ENCODE assay signal across 23 cellular contexts in the genomic region with DNA sequence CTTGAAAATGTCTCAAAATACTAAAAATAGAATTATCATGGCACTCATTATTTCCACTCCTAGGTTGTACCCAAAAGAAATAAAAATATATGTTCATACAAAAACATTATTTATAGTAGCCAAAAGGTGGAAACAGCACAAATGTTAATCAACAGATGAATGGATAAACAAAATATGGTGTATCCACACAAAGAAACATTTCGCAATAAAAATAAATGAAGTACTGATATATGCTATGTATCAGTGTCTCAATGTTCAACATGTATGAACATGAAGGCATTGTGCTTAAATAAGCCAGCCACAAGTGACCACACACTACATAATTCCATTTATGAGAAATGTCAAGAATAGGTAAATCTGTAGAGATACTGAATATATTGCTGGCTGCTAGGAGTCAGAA. TPM values are rescaled to one million over a fixed set of nuclear protein-coding genes. Genes with fewer than 3 reads are reported as not detected.
DNase-seq lines count a peak whose midpoint lies in the region; ATAC-seq, FAIRE-seq and TF ChIP-seq lines count a peak whose summit lies in the region.
"Had no signal": no experiment of that assay in that cellular context is flagged by ENCODE, and none has a peak within 500 bp of the region (broad histone marks: within the 10 kb centered on the region; RNA-seq: fewer than 3 reads in every experiment).

No MANE protein-coding gene starts in this region.

- no peaks in the 10 kb centered on the region for H3K9me2 ChIP-seq in SU-DHL-6 (replicated peaks; ENCODE audit: insufficient read depth, low read length)

- H3K36me3 ChIP-seq in SU-DHL-6 (ENCODE audit: low read length) = no peaks in the 10 kb centered on the region
- H3K36me3 ChIP-seq in H1 (ENCODE audit: control insufficient read depth in 2 of 4, insufficient read depth in 4 of 4, low read length in 3 of 4) = no peaks in the 10 kb centered on the region
- no peaks in the 10 kb centered on the region for H3K36me3 ChIP-seq in sigmoid colon
- H3K36me3 ChIP-seq: BE2C; BLaER1 treated with 17β-estradiol and CSF1 and Interleukin-3, amounts not matched to agents 10 nM and 100 nM had no signal

- no peak overlapping the region for H3K18ac ChIP-seq in H1 (ENCODE audit: extremely low read depth, low read length)

- no peak for TF ChIP-seq RAD21 in H1 (IDR thresholded peaks at IDR 0.05 in 1 of 2, conservative IDR thresholded peaks at IDR 0.05 in 1 of 2; ENCODE audit: low read depth in 2 of 2, low read length in 2 of 2)

- no peak for TF ChIP-seq CTCF in SU-DHL-6 (IDR thresholded peaks at IDR 0.05; ENCODE audit: insufficient read depth, low read length, poor library complexity, severe bottlenecking)
- TF ChIP-seq CTCF in H1 (IDR thresholded peaks at IDR 0.05; ENCODE audit: control extremely low read depth in 1 of 3, insufficient read depth in 1 of 3, low read depth in 1 of 3, low read length in 3 of 3) = no peak
- no peak for TF ChIP-seq CTCF in sigmoid colon (IDR thresholded peaks at IDR 0.05)
- TF ChIP-seq CTCF in GM13976 (IDR thresholded peaks at IDR 0.05; ENCODE audit: borderline replicate concordance, control extremely low read depth, extremely low read depth, insufficient read depth, missing control alignments) = no peak

- no peak overlapping the region for H2BK5ac ChIP-seq in H1 (ENCODE audit: low read depth, low read length)

- H3K4me1 ChIP-seq in H1 (replicated peaks in 1 of 4; ENCODE audit: control insufficient read depth in 3 of 4, insufficient read depth in 4 of 4, low read length in 3 of 4) (no peaks in the 10 kb centered on the region), sigmoid colon (no peaks in the 10 kb centered on the region)
- H3K4me1 ChIP-seq: BE2C; BLaER1 treated with 17β-estradiol and CSF1 and Interleukin-3, amounts not matched to agents 10 nM and 100 nM had no signal

- DNase-seq in HTR-8/SVneo (ENCODE audit: insufficient read length, low spot score) (no peak), H1 (ENCODE audit: low read depth in 1 of 2, low spot score in 2 of 2) (no peak), sigmoid colon (no peak), GM13976 (ENCODE audit: low spot score) (no peak)
- DNase-seq: ACHN; AML-193; BE2C; CD4-positive, alpha-beta T cell; CD8-positive, alpha-beta memory T cell; DMS 273 treated with DMSO at 0.1 percent for 48 hours; DMS79; EL; GDM1; GOT3; H7; HCEC 1CT had no signal

- no peaks in the 10 kb centered on the region for H3K79me1 ChIP-seq in H1 (ENCODE audit: low read depth, low read length)

- TF ChIP-seq EP300 in H1 (IDR thresholded peaks at IDR 0.05; ENCODE audit: borderline replicate concordance in 1 of 2, low read depth in 2 of 2, low read length in 2 of 2) = no peak
- TF ChIP-seq EP300 in sigmoid colon (IDR thresholded peaks at IDR 0.05) = no peak

- no peak overlapping the region for H2BK120ac ChIP-seq in H1 (replicated peaks; ENCODE audit: low read depth, low read length)

- in situ Hi-C loops in GM13976 (cut with MboI; ENCODE audit: low sequenced_read_pairs, unreplicated experiment) = no loop called here

- no peak for ATAC-seq in HG03095 (IDR thresholded peaks at IDR 0.05; ENCODE audit: unreplicated experiment)
- ATAC-seq: GM12878 had no signal

- H3K27ac ChIP-seq in SU-DHL-6 (ENCODE audit: low read depth, low read length) = no peak overlapping the region
- H3K27ac ChIP-seq in H1 (ENCODE audit: low read depth, low read length) = no peak overlapping the region
- H3K27ac ChIP-seq in sigmoid colon = no peak overlapping the region
- H3K27ac ChIP-seq: BLaER1 treated with 17β-estradiol and CSF1 and Interleukin-3, amounts not matched to agents 10 nM and 100 nM had no signal

- no peak overlapping the region for H2AFZ ChIP-seq in SU-DHL-6 (ENCODE audit: low read depth, low read length, severe bottlenecking)
- no peak overlapping the region for H2AFZ ChIP-seq in H1 (ENCODE audit: low read length)

- no peak overlapping the region for H4K8ac ChIP-seq in H1 (ENCODE audit: extremely low read depth, insufficient read depth, low read length)

- H3K9ac ChIP-seq in SU-DHL-6 (ENCODE audit: low read length) (no peak overlapping the region), H1 (replicated peaks in 1 of 4; ENCODE audit: extremely low read depth in 1 of 4, low read depth in 3 of 4, low read length in 3 of 4) (no peak overlapping the region)
- H3K9ac ChIP-seq: BLaER1 treated with 17β-estradiol and CSF1 and Interleukin-3, amounts not matched to agents 10 nM and 100 nM had no signal

- H3K56ac ChIP-seq in H1 (replicated peaks; ENCODE audit: insufficient read length, low read depth, low read length) = no peak overlapping the region

- H4K91ac ChIP-seq in H1 (replicated peaks; ENCODE audit: insufficient read length, low read length) = no peak overlapping the region

- H3K23ac ChIP-seq in H1 (ENCODE audit: insufficient read length) = no peak overlapping the region

- 90% methylated on average over 1 of the region's 1 CpG; no CpG with 5 or more reads in 1 of the 2 experiments for WGBS in H1 (ENCODE audit: extremely low coverage in 1 of 2, insufficient coverage in 1 of 2, insufficient read length in 1 of 2, insufficient replicate concordance in 2 of 2, low coverage in 1 of 2, low lambda C conversion rate in 2 of 2, missing lambda C conversion rate in 1 of 2), 2 experiments
- WGBS in sigmoid colon, 2 donors = 87 to 96% methylated on average over 1 of the region's 1 CpG

- H2BK15ac ChIP-seq in H1 (ENCODE audit: low read length) = no peak overlapping the region

- no peak overlapping the region for H4K5ac ChIP-seq in H1 (ENCODE audit: insufficient read length, low read depth, low read length)

- FAIRE-seq in HTR-8/SVneo (lab: Jason Lieb, UNC) (peak; percentile 68), H1 (lab: Jason Lieb, UNC) (no peak)
- FAIRE-seq: D721Med, GM12878, GM18507 had no signal

- no peak overlapping the region for H2BK12ac ChIP-seq in H1 (ENCODE audit: low read depth, low read length)

- H2BK20ac ChIP-seq in H1 (ENCODE audit: low read length) = no peak overlapping the region

- TF ChIP-seq POLR2A in H1 (IDR thresholded peaks at IDR 0.05; ENCODE audit: control extremely low read depth in 1 of 2, low read depth in 2 of 2, low read length in 2 of 2) = no peak
- TF ChIP-seq POLR2A in sigmoid colon (IDR thresholded peaks at IDR 0.05) = no peak

- intact Hi-C loops in sigmoid colon (cut with DNase I) = no loop called here

- H3K14ac ChIP-seq in H1 (ENCODE audit: insufficient read length) = no peak overlapping the region

- no peaks in the 10 kb centered on the region for H3K23me2 ChIP-seq in H1 (ENCODE audit: low read depth, low read length)

- POLR2A ChIA-PET in H1 (lab: Charles Lee; ENCODE audit: partially characterized antibody) = no interaction called here

- no peaks in the 10 kb centered on the region for H3K9me3 ChIP-seq in SU-DHL-6 (ENCODE audit: insufficient read depth, low read length)
- no peaks in the 10 kb centered on the region for H3K9me3 ChIP-seq in H1 (ENCODE audit: insufficient read depth in 2 of 2, low read depth in 1 of 2, low read length in 1 of 2)
- no peaks in the 10 kb centered on the region for H3K9me3 ChIP-seq in sigmoid colon
- H3K9me3 ChIP-seq: BE2C; BLaER1 treated with 17β-estradiol and CSF1 and Interleukin-3, amounts not matched to agents 10 nM and 100 nM had no signal

- H3K4me2 ChIP-seq in SU-DHL-6 (ENCODE audit: low read depth, low read length, poor library complexity, severe bottlenecking) (peak overlapping the region; percentile 39), H1 (ENCODE audit: insufficient read depth in 1 of 2, low read depth in 2 of 2, low read length in 2 of 2) (no peak overlapping the region)
- H3K4me2 ChIP-seq: BLaER1 treated with 17β-estradiol and CSF1 and Interleukin-3, amounts not matched to agents 10 nM and 100 nM had no signal

- H3F3A ChIP-seq in SU-DHL-6 (ENCODE audit: insufficient read depth) = no peaks in the 10 kb centered on the region

- H3K4ac ChIP-seq in H1 (replicated peaks; ENCODE audit: insufficient read length, low read depth, low read length) = no peak overlapping the region

- H4K20me1 ChIP-seq in SU-DHL-6 (ENCODE audit: low read depth, low read length) (no peaks in the 10 kb centered on the region), H1 (replicated peaks in 1 of 2; ENCODE audit: control insufficient read depth in 1 of 2, insufficient read depth in 2 of 2, low read length in 2 of 2) (no peaks in the 10 kb centered on the region)
- H4K20me1 ChIP-seq: BLaER1 treated with 17β-estradiol and CSF1 and Interleukin-3, amounts not matched to agents 10 nM and 100 nM had no signal

- H3K27me3 ChIP-seq in SU-DHL-6 (ENCODE audit: low read length) (no peaks in the 10 kb centered on the region), H1 (replicated peaks in 1 of 4; ENCODE audit: control insufficient read depth in 3 of 4, extremely low read depth in 1 of 4, insufficient read depth in 3 of 4, low read length in 3 of 4) (no peaks in the 10 kb centered on the region), sigmoid colon (no peaks in the 10 kb centered on the region)
- H3K27me3 ChIP-seq: BE2C; BLaER1 treated with 17β-estradiol and CSF1 and Interleukin-3, amounts not matched to agents 10 nM and 100 nM had no signal

- H3K4me3 ChIP-seq in SU-DHL-6 (ENCODE audit: insufficient read depth, low read length, poor library complexity, severe bottlenecking) (no peak overlapping the region), H1 (ENCODE audit: extremely low read depth in 1 of 4, insufficient read depth in 2 of 4, low read depth in 3 of 4, low read length in 4 of 4) (no peak overlapping the region), sigmoid colon (no peak overlapping the region)
- H3K4me3 ChIP-seq: BLaER1 treated with 17β-estradiol and CSF1 and Interleukin-3, amounts not matched to agents 10 nM and 100 nM; GM12878 had no signal

- H2AK5ac ChIP-seq in H1 (ENCODE audit: low read depth, low read length) = no peak overlapping the region

- CTCF ChIA-PET in H1 (lab: Charles Lee; ENCODE audit: partially characterized antibody) = interaction anchor here (0.7 kb wide), 1 partner anchor 14 kb away, joined by 6 read pairs; no protein-coding TSS in a partner anchor

- no peaks in the 10 kb centered on the region for H3K79me2 ChIP-seq in SU-DHL-6 (ENCODE audit: insufficient read depth, low read length)
- H3K79me2 ChIP-seq in H1 (ENCODE audit: control insufficient read depth in 1 of 2, insufficient read depth in 2 of 2, low read length in 2 of 2) = no peaks in the 10 kb centered on the region

TF ChIP-seq in H1, 55 proteins besides CTCF, POLR2A, EP300 and RAD21 (continues in another document):
- 0 out of 2 replicates have a peak, but pooled peaks have one; percentile 29 for TF ChIP-seq CEBPB (IDR thresholded peaks at IDR 0.05; ENCODE audit: low read depth, low read length)

RNA-seq across cellular contexts. Expression of a gene that starts 40.9 kb away (rescaled TPM):
- 0.24 and 0.29 TPM in 2 replicates for total RNA-seq in H1 (2021; fragmentation: NEBNext Ultra II Directional; extraction: Animal tissue kit (Norgen Biotek cat#: 25700))
- polyA plus RNA-seq in H1 (2011; rRNA removed) (0.03 and 0.08 TPM in 2 replicates), sigmoid colon (under 1 TPM in 1 of 3 donors, not detected in 2; 0.03 TPM)
- polyA plus RNA-seq in H1 (2011; cell fraction: cytosol; rRNA removed) = 0.03 TPM
- 0.09 TPM for polyA plus RNA-seq in H1 (2011; cell fraction: nucleus; rRNA removed)
- 0.05 to 0.12 TPM (median 0.11 TPM) in 4 replicates for polyA plus RNA-seq in H1 (2012, experiment 1 of 2)
- polyA plus RNA-seq in H1 (2012, experiment 2 of 2) = 0.07 TPM
- 0.14 TPM for polyA plus RNA-seq in H1 (2013, experiment 1 of 2)
- 0.13 TPM for polyA plus RNA-seq in H1 (2013, experiment 2 of 2)
- not detected in 2 replicates for polyA minus RNA-seq in H1 (2011; rRNA and poly(A)+ RNA removed)
- not detected for polyA minus RNA-seq in H1 (2011; cell fraction: cytosol; rRNA and poly(A)+ RNA removed)
- polyA minus RNA-seq in H1 (2011; cell fraction: nucleus; rRNA and poly(A)+ RNA removed) = not detected
- total RNA-seq in sigmoid colon = not detected
- total RNA-seq: CD4-positive, alpha-beta T cell; CD8-positive, alpha-beta memory T cell had no signal
- polyA plus RNA-seq: CD14-positive monocyte; CD8-positive, alpha-beta memory T cell had no signal
